7 cellular contexts compared by ENCODE assay signal in genomic region chr16:79898703-79899102, GRCh38.
"Had no signal": no experiment of that assay in that cellular context is flagged by ENCODE, and none has a peak within 500 bp of the region (broad histone marks: within the 10 kb centered on the region; RNA-seq: fewer than 3 reads in every experiment).

No MANE protein-coding gene starts in this region.

- H3K4me3 ChIP-seq: GM23248, HAP-1 had no signal

- H3K4me1 Mint-ChIP-seq: IgD-negative memory B cell had no signal

- H3K27ac ChIP-seq: GM23248, HL-60 had no signal

- H3K4me3 Mint-ChIP-seq: IgD-negative memory B cell had no signal

- H3K36me3 Mint-ChIP-seq: IgD-negative memory B cell had no signal

- DNase-seq: GM23248, GOT3, H7, KG1 had no signal

- H3K9me3 ChIP-seq: HAP-1 had no signal

- H3K27ac Mint-ChIP-seq: IgD-negative memory B cell had no signal

- H3K36me3 ChIP-seq: HAP-1 had no signal

- H3K4me1 ChIP-seq: HAP-1 had no signal
